21 cellular contexts compared by ENCODE assay signal in genomic region chr2:219939647-219940046, GRCh38.
"Had no signal": no experiment of that assay in that cellular context is flagged by ENCODE, and none has a peak within 500 bp of the region (broad histone marks: within the 10 kb centered on the region; RNA-seq: fewer than 3 reads in every experiment).

No MANE protein-coding gene starts in this region.

- DNase-seq: KBM-7, MV-4-11, NCI-H1048, NCI-H1105, NCI-H1417, NCI-H146, NCI-H1694 treated with DMSO at 0.1 percent for 48 hours, NCI-H1930, NCI-H2081, NCI-H2107, NCI-H2227 treated with DMSO at 0.1 percent for 48 hours, NCI-H524, NCI-H526 treated with DMSO at 0.1 percent for 48 hours, NCI-H748 treated with DMSO at 0.1 percent for 48 hours, OCI-M1, PC-9, Peyer's patch, SHP77 treated with DMSO at 0.1 percent for 48 hours, SJCRH30 had no signal

- ATAC-seq: Right ventricle myocardium inferior, SK-N-SH treated with all-trans-retinoic acid at 6 μM for 48 hours had no signal
